Comparison of ENCODE assay signal across 9 cellular contexts in the genomic region with DNA sequence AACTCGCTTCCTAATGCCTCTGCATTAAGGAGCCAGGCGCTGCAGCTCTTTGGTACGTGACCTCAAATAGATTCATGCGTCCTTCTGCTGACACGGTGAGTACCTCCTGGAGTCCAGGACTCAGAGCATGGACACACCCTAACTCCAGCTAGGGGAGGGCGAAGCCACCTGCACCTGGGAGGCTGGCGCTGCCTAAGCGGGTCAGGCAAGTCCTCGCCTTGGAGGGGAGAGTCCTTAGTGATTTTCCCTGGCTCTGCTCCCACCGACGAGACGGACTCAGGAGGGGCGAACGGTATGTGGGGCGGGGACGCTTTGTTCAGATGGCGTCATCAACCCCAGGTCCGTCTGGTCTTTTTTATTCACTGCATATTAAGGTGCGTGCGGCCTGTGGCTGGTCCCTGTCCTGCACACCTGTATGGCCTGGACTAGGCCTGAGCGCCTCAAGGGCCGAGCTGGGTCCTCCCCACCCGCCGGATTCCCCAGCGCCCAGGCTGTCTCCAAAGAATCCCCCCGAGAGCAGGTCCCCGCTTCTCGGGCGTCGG. TPM values are rescaled to one million over a fixed set of nuclear protein-coding genes. Genes with fewer than 3 reads are reported as not detected.
DNase-seq lines count a peak whose midpoint lies in the region; ATAC-seq and TF ChIP-seq lines count a peak whose summit lies in the region.
"Had no signal": no experiment of that assay in that cellular context is flagged by ENCODE, and none has a peak within 500 bp of the region (broad histone marks: within the 10 kb centered on the region; RNA-seq: fewer than 3 reads in every experiment).

No MANE protein-coding gene starts in this region.

- H3K27ac ChIP-seq in Peyer's patch (no peak overlapping the region), right atrium auricular region (no peak overlapping the region)

- ATAC-seq in HG03457 (IDR thresholded peaks at IDR 0.05; ENCODE audit: unreplicated experiment) = no peak

- no peak for TF ChIP-seq POLR2A in Peyer's patch (IDR thresholded peaks at IDR 0.05)

- H3K27me3 ChIP-seq in Peyer's patch (peaks cover 0 to 8% of the 10 kb centered on the region in 2 donors), right atrium auricular region (no peaks in the 10 kb centered on the region)

- H3K9me3 ChIP-seq in Peyer's patch = no peaks in the 10 kb centered on the region
- no peaks in the 10 kb centered on the region for H3K9me3 ChIP-seq in right atrium auricular region

- H3K4me3 ChIP-seq in Peyer's patch = peak overlapping the region in 3 of 4 donors; percentile 36 to 45 (median 43)
- H3K4me3 ChIP-seq in right atrium auricular region = peak overlapping the region; percentile 33 to 56
- H3K4me3 ChIP-seq in retinal pigment epithelial cell (ENCODE audit: low read length) = peak overlapping the region; percentile 14

- peak; percentile 62 for DNase-seq in DMS153 treated with DMSO at 0.1 percent for 48 hours (lab: John Stamatoyannopoulos, UW; ENCODE audit: unreplicated experiment)
- no peak for DNase-seq in Peyer's patch
- DNase-seq in right atrium auricular region (ENCODE audit: low spot score) = peak; percentile 53
- DNase-seq in retinal pigment epithelial cell (ENCODE audit: low read depth) = no peak
- DNase-seq in mucosa of gallbladder (ENCODE audit: low spot score) = no peak
- no peak for DNase-seq in foreskin melanocyte
- DNase-seq in NCI-H1092 treated with DMSO at 0.1 percent for 48 hours (lab: John Stamatoyannopoulos, UW) = no peak
- DNase-seq: amniotic stem cell had no signal

- H3K36me3 ChIP-seq in Peyer's patch (no peaks in the 10 kb centered on the region), right atrium auricular region (no peaks in the 10 kb centered on the region)

- H3K4me1 ChIP-seq in Peyer's patch (peaks cover 0 to 7% (median 2%) of the 10 kb centered on the region in 4 donors), right atrium auricular region (peaks cover 0 to 7% of the 10 kb centered on the region in 2 donors)

- TF ChIP-seq CTCF in Peyer's patch (IDR thresholded peaks at IDR 0.05) = no peak
- no peak for TF ChIP-seq CTCF in right atrium auricular region (IDR thresholded peaks at IDR 0.05)
- no peak for TF ChIP-seq CTCF in retinal pigment epithelial cell (conservative IDR thresholded peaks at IDR 0.05; ENCODE audit: low read depth, low read length)

RNA-seq across cellular contexts. Expression of gene NSUN2, which starts 50.3 kb away (rescaled TPM):
- total RNA-seq in Peyer's patch = 100 to 1,000 TPM in 1 of 4 donors, 10 to 100 TPM in 3; 27.5 to 134 (median 55.8) TPM
- total RNA-seq in right atrium auricular region = 10 to 100 TPM; 21.2 to 21.4 TPM
- 37.1 TPM for total RNA-seq in mucosa of gallbladder

RNA-seq across cellular contexts. Expression of gene SRD5A1, which starts 50.7 kb away (rescaled TPM):
- 10 to 100 TPM in 3 of 4 donors, 1 to 10 TPM in 1; 5.8 to 16.9 (median 13.1) TPM for total RNA-seq in Peyer's patch
- total RNA-seq in right atrium auricular region = 1 to 10 TPM in 1 of 2 donors, under 1 TPM in 1; 0.67 to 1.2 TPM
- total RNA-seq in mucosa of gallbladder = 12.8 TPM

Comparison
In these comparisons a context has a peak if more than half of its experiments do, and no peak if none do; other contexts are left out.
1. DNase-seq: peak in DMS153 treated with DMSO at 0.1 percent for 48 hours (single experiment) and right atrium auricular region (single experiment); none in Peyer's patch (0 of 3), retinal pigment epithelial cell (single experiment), mucosa of gallbladder (single experiment), foreskin melanocyte (single experiment) and NCI-H1092 treated with DMSO at 0.1 percent for 48 hours (single experiment).
2. Peak in every context shown above with its lines, with median percentiles within 50 percentile points of each other: H3K4me3 ChIP-seq.